In genomic region chr6:136846046-136846445, GRCh38 we compare ENCODE assay signal across 8 cellular contexts. TPM values are rescaled to one million over a fixed set of nuclear protein-coding genes. Genes with fewer than 3 reads are reported as not detected.
DNase-seq lines count a peak whose midpoint lies in the region; ATAC-seq and TF ChIP-seq lines count a peak whose summit lies in the region.

No MANE protein-coding gene starts in this region.

- no peaks in the 10 kb centered on the region for H3K79me2 ChIP-seq in SU-DHL-6 (ENCODE audit: insufficient read depth, low read length)

- no peaks in the 10 kb centered on the region for H3K27me3 Mint-ChIP-seq in activated naive CD8-positive, alpha-beta T cell treated with anti-CD3 and anti-CD28 coated beads, Interleukin-2, amount 50 U/mL, for 24 hours
- no peaks in the 10 kb centered on the region for H3K27me3 Mint-ChIP-seq in activated naive CD8-positive, alpha-beta T cell treated with anti-CD3 and anti-CD28 coated beads for 36 hours

- no peak overlapping the region for H3K4me3 Mint-ChIP-seq in activated naive CD8-positive, alpha-beta T cell treated with anti-CD3 and anti-CD28 coated beads, Interleukin-2, amount 50 U/mL, for 24 hours
- no peak overlapping the region for H3K4me3 Mint-ChIP-seq in activated naive CD8-positive, alpha-beta T cell treated with anti-CD3 and anti-CD28 coated beads for 36 hours

- H3K36me3 ChIP-seq in SU-DHL-6 (ENCODE audit: low read length) (no peaks in the 10 kb centered on the region), neutrophil (no peaks in the 10 kb centered on the region)

- no peak overlapping the region for H3K27ac Mint-ChIP-seq in activated naive CD8-positive, alpha-beta T cell treated with anti-CD3 and anti-CD28 coated beads, Interleukin-2, amount 50 U/mL, for 24 hours
- H3K27ac Mint-ChIP-seq in activated naive CD8-positive, alpha-beta T cell treated with anti-CD3 and anti-CD28 coated beads for 36 hours, result no peak overlapping the region

- DNase-seq in activated naive CD8-positive, alpha-beta T cell treated with anti-CD3 and anti-CD28 coated beads, Interleukin-2, amount 50 U/mL, for 24 hours, result peak; percentile 21
- DNase-seq in activated naive CD8-positive, alpha-beta T cell treated with anti-CD3 and anti-CD28 coated beads for 36 hours, result no peak
- DNase-seq in LHCN-M2 (ENCODE audit: low read depth), result peak; percentile 52

- H3K4me3 ChIP-seq in SU-DHL-6 (ENCODE audit: insufficient read depth, low read length, poor library complexity, severe bottlenecking), result no peak overlapping the region
- no peak overlapping the region for H3K4me3 ChIP-seq in neutrophil (ENCODE audit: low read depth in 1 of 2, low read length in 1 of 2)

- H3F3A ChIP-seq in SU-DHL-6 (ENCODE audit: insufficient read depth), result no peaks in the 10 kb centered on the region

- no peaks in the 10 kb centered on the region for H4K20me1 ChIP-seq in SU-DHL-6 (ENCODE audit: low read depth, low read length)

- no peaks in the 10 kb centered on the region for H3K4me1 Mint-ChIP-seq in activated naive CD8-positive, alpha-beta T cell treated with anti-CD3 and anti-CD28 coated beads, Interleukin-2, amount 50 U/mL, for 24 hours
- no peaks in the 10 kb centered on the region for H3K4me1 Mint-ChIP-seq in activated naive CD8-positive, alpha-beta T cell treated with anti-CD3 and anti-CD28 coated beads for 36 hours

- H3K27ac ChIP-seq in SU-DHL-6 (ENCODE audit: low read depth, low read length), result no peak overlapping the region
- no peak overlapping the region for H3K27ac ChIP-seq in neutrophil

- no peaks in the 10 kb centered on the region for H3K4me1 ChIP-seq in neutrophil (ENCODE audit: control insufficient read depth in 1 of 2, insufficient read depth in 1 of 2, low read depth in 1 of 2, low read length in 1 of 2)

- no peak overlapping the region for H2AFZ ChIP-seq in SU-DHL-6 (ENCODE audit: low read depth, low read length, severe bottlenecking)

- peaks cover 4% of the 10 kb centered on the region for H3K9me3 Mint-ChIP-seq in activated naive CD8-positive, alpha-beta T cell treated with anti-CD3 and anti-CD28 coated beads, Interleukin-2, amount 50 U/mL, for 24 hours
- peaks cover 11% of the 10 kb centered on the region for H3K9me3 Mint-ChIP-seq in activated naive CD8-positive, alpha-beta T cell treated with anti-CD3 and anti-CD28 coated beads for 36 hours

- ATAC-seq in activated naive CD8-positive, alpha-beta T cell treated with anti-CD3 and anti-CD28 coated beads, Interleukin-2, amount 50 U/mL, for 24 hours, result no peak
- ATAC-seq in esophagus mucosa, result peak; percentile 46
- ATAC-seq in HG03342 (IDR thresholded peaks at IDR 0.05; ENCODE audit: unreplicated experiment), result no peak
- ATAC-seq in HG03039 (IDR thresholded peaks at IDR 0.05; ENCODE audit: unreplicated experiment), result no peak

- H3K27me3 ChIP-seq in SU-DHL-6 (ENCODE audit: low read length), result no peaks in the 10 kb centered on the region
- no peaks in the 10 kb centered on the region for H3K27me3 ChIP-seq in neutrophil

- H3K36me3 Mint-ChIP-seq in activated naive CD8-positive, alpha-beta T cell treated with anti-CD3 and anti-CD28 coated beads, Interleukin-2, amount 50 U/mL, for 24 hours (ENCODE audit: low read depth), result peaks cover 36% of the 10 kb centered on the region
- H3K36me3 Mint-ChIP-seq in activated naive CD8-positive, alpha-beta T cell treated with anti-CD3 and anti-CD28 coated beads for 36 hours, result peaks cover 40% of the 10 kb centered on the region

- no peak overlapping the region for H3K9ac ChIP-seq in SU-DHL-6 (ENCODE audit: low read length)

- H3K9me3 ChIP-seq in SU-DHL-6 (ENCODE audit: insufficient read depth, low read length), result no peaks in the 10 kb centered on the region
- H3K9me3 ChIP-seq in neutrophil, result no peaks in the 10 kb centered on the region

- H3K9me2 ChIP-seq in SU-DHL-6 (replicated peaks; ENCODE audit: insufficient read depth, low read length), result no peaks in the 10 kb centered on the region

- TF ChIP-seq CTCF in SU-DHL-6 (IDR thresholded peaks at IDR 0.05; ENCODE audit: insufficient read depth, low read length, poor library complexity, severe bottlenecking) (peak; percentile 41), neutrophil (IDR thresholded peaks at IDR 0.05) (peak; percentile 73)

- H3K4me2 ChIP-seq in SU-DHL-6 (ENCODE audit: low read depth, low read length, poor library complexity, severe bottlenecking), result no peak overlapping the region

RNA-seq across cellular contexts. Expression of gene PEX7, which starts 23.7 kb away (rescaled TPM):
- total RNA-seq in activated naive CD8-positive, alpha-beta T cell treated with anti-CD3 and anti-CD28 coated beads for 36 hours, result 1 to 10 TPM; 4.7 to 6.1 TPM
- total RNA-seq in LHCN-M2 (2014; rRNA removed), result 15.7 and 18.1 TPM in 2 replicates
- 6.9 TPM for polyA plus RNA-seq in LHCN-M2 (2012)
- total RNA-seq in esophagus mucosa, result 5.7 TPM

RNA-seq across cellular contexts. Expression of gene MAP3K5, which starts 53.8 kb away (rescaled TPM):
- total RNA-seq in activated naive CD8-positive, alpha-beta T cell treated with anti-CD3 and anti-CD28 coated beads for 36 hours, result 1 to 10 TPM; 3.5 to 3.9 TPM
- 51.5 and 68.5 TPM in 2 replicates for total RNA-seq in LHCN-M2 (2014; rRNA removed)
- 8.9 TPM for polyA plus RNA-seq in LHCN-M2 (2012)
- total RNA-seq in esophagus mucosa, result 14.5 TPM
